Comparison of ENCODE assay signal across 10 cellular contexts in genomic region chr21:32994305-32994704, GRCh38. TPM values are rescaled to one million over a fixed set of nuclear protein-coding genes. Genes with fewer than 3 reads are reported as not detected.
DNase-seq lines count a peak whose midpoint lies in the region; ATAC-seq, FAIRE-seq and TF ChIP-seq lines count a peak whose summit lies in the region.
"Had no signal": no experiment of that assay in that cellular context is flagged by ENCODE, and none has a peak within 500 bp of the region (broad histone marks: within the 10 kb centered on the region; RNA-seq: fewer than 3 reads in every experiment).

No MANE protein-coding gene starts in this region.

- no peak overlapping the region for H3K27ac Mint-ChIP-seq in activated CD8-positive, alpha-beta memory T cell treated with anti-CD3 and anti-CD28 coated beads, Interleukin-2, amount 10 ng/mL, durations not matched to agents 7 days and 5 days

- no peak for DNase-seq in A549 (ENCODE audit: low read depth in 1 of 2, low spot score in 1 of 2)
- peak; percentile 65 for DNase-seq in PC-3
- DNase-seq in fibroblast of peridontal ligament (ENCODE audit: extremely low read depth), result peak; percentile 20
- no peak for DNase-seq in activated CD8-positive, alpha-beta memory T cell treated with anti-CD3 and anti-CD28 coated beads, Interleukin-2, amount 10 ng/mL, durations not matched to agents 7 days and 5 days
- no peak for DNase-seq in KG1 (lab: John Stamatoyannopoulos, UW)
- DNase-seq: NCI-H1436 treated with DMSO at 0.1 percent for 48 hours, posterior cingulate gyrus had no signal

- no peaks in the 10 kb centered on the region for H3K36me3 Mint-ChIP-seq in activated CD8-positive, alpha-beta memory T cell treated with anti-CD3 and anti-CD28 coated beads, Interleukin-2, amount 10 ng/mL, durations not matched to agents 7 days and 5 days

- 23% methylated on average over 3 of the region's 3 CpGs for WGBS in A549 (ENCODE audit: missing lambda C conversion rate)

- no peaks in the 10 kb centered on the region for H3K36me3 ChIP-seq in PC-3 (ENCODE audit: low read depth, low read length)

- FAIRE-seq in A549 (lab: Jason Lieb, UNC), result no peak

- H4K20me1 ChIP-seq in PC-3 (ENCODE audit: low read length), result no peaks in the 10 kb centered on the region

- H3K4me3 ChIP-seq in A549, result no peak overlapping the region
- no peak overlapping the region for H3K4me3 ChIP-seq in PC-3 (ENCODE audit: low read length)

- no peaks in the 10 kb centered on the region for H3K9me3 ChIP-seq in A549
- H3K9me3 ChIP-seq in PC-3 (ENCODE audit: low read length), result no peaks in the 10 kb centered on the region

- intact Hi-C loops in PC-3 (cut with micrococcal nuclease), result loop anchor here (1.0 to 2.0 kb wide), 3 partner anchors 22 to 203 kb away; no protein-coding TSS in a partner anchor

- no peak for TF ChIP-seq POLR2A in A549 (IDR thresholded peaks at IDR 0.05; ENCODE audit: low read length)

- no peak overlapping the region for H2AFZ ChIP-seq in PC-3 (ENCODE audit: low read length)

- POLR2A ChIA-PET in A549 (lab: Yijun Ruan, JAX) (interaction anchor here (0.8 kb wide), 1 partner anchor 133 kb away, joined by 3 read pairs; no protein-coding TSS in a partner anchor), PC-3 (lab: Charles Lee; ENCODE audit: unreplicated experiment) (no interaction called here)

- no peak overlapping the region for H3K4me2 ChIP-seq in A549
- H3K4me2 ChIP-seq in PC-3 (ENCODE audit: low read length), result no peak overlapping the region

- 0 out of 6 replicates have a peak, but pooled peaks of 1 of the 2 experiments have one; percentile 50 for ATAC-seq in A549
- peak; percentile 77 for ATAC-seq in PC-3
- no peak for ATAC-seq in activated CD8-positive, alpha-beta memory T cell treated with anti-CD3 and anti-CD28 coated beads, Interleukin-2, amount 10 ng/mL, durations not matched to agents 7 days and 5 days
- no peak for ATAC-seq in HG02798 (IDR thresholded peaks at IDR 0.05; ENCODE audit: poor library complexity, unreplicated experiment)
- no peak for ATAC-seq in GM18867 (IDR thresholded peaks at IDR 0.05; ENCODE audit: unreplicated experiment)

- no peaks in the 10 kb centered on the region for H3K9me3 Mint-ChIP-seq in activated CD8-positive, alpha-beta memory T cell treated with anti-CD3 and anti-CD28 coated beads, Interleukin-2, amount 10 ng/mL, durations not matched to agents 7 days and 5 days (ENCODE audit: low read depth)

- H3K9ac ChIP-seq in PC-3 (ENCODE audit: low read length), result no peak overlapping the region

- no TSS peak for BruUV-seq in PC-3 (replicated peaks; lab: Mats Ljungman, UMichigan)

- H3K4me1 Mint-ChIP-seq in activated CD8-positive, alpha-beta memory T cell treated with anti-CD3 and anti-CD28 coated beads, Interleukin-2, amount 10 ng/mL, durations not matched to agents 7 days and 5 days, result no peaks in the 10 kb centered on the region

- CTCF ChIA-PET in A549 (lab: Yijun Ruan, JAX) (interaction anchor here (0.7 to 3.3 kb wide), 28 partner anchors 11 to 367 kb away, joined by 3 to 51 read pairs (median 4); partner anchors contain the start of gene OLIG2), PC-3 (lab: Charles Lee) (interaction anchor here (0.7 to 1.3 kb wide), 5 partner anchors 48 to 611 kb away, joined by 3 to 16 read pairs (median 3); no protein-coding TSS in a partner anchor)
- CTCF ChIA-PET in activated CD8-positive, alpha-beta memory T cell treated with anti-CD3 and anti-CD28 coated beads, Interleukin-2, amount 10 ng/mL, durations not matched to agents 7 days and 5 days (lab: Charles Lee), result interaction anchor here (0.6 to 2.2 kb wide), 6 partner anchors 54 to 479 kb away, joined by 3 to 15 read pairs (median 4); no protein-coding TSS in a partner anchor

- H3K27me3 ChIP-seq in PC-3 (ENCODE audit: low read length), result peaks cover 53% of the 10 kb centered on the region

- TF ChIP-seq EP300 in A549 (IDR thresholded peaks at IDR 0.05), result no peak

- H3K4me1 ChIP-seq in A549 (no peaks in the 10 kb centered on the region), PC-3 (ENCODE audit: insufficient read depth, low read length) (no peaks in the 10 kb centered on the region)

- no peaks in the 10 kb centered on the region for H3K9me2 ChIP-seq in PC-3 (replicated peaks; ENCODE audit: low read length)

- TF ChIP-seq RAD21 in A549 (conservative IDR thresholded peaks at IDR 0.05 in 1 of 2, IDR thresholded peaks at IDR 0.05 in 1 of 2), result peak; percentile 61 to 62

- H3K27ac ChIP-seq in A549 (no peak overlapping the region), PC-3 (ENCODE audit: low read length) (no peak overlapping the region)

- H3K4me3 Mint-ChIP-seq in activated CD8-positive, alpha-beta memory T cell treated with anti-CD3 and anti-CD28 coated beads, Interleukin-2, amount 10 ng/mL, durations not matched to agents 7 days and 5 days, result no peak overlapping the region

- H3F3A ChIP-seq in PC-3 (ENCODE audit: low read length, unreplicated experiment), result no peaks in the 10 kb centered on the region

- peak; percentile 44 for TF ChIP-seq CTCF in A549 (IDR thresholded peaks at IDR 0.05)
- peak; percentile 52 for TF ChIP-seq CTCF in GM12872 (IDR thresholded peaks at IDR 0.05; ENCODE audit: insufficient read depth, low read depth, low read length)
- TF ChIP-seq CTCF in PC-3 (conservative IDR thresholded peaks at IDR 0.05; ENCODE audit: low read depth, low read length), result peak; percentile 76

- no peaks in the 10 kb centered on the region for H3K79me2 ChIP-seq in PC-3 (ENCODE audit: low read length)

- H3K27me3 Mint-ChIP-seq in activated CD8-positive, alpha-beta memory T cell treated with anti-CD3 and anti-CD28 coated beads, Interleukin-2, amount 10 ng/mL, durations not matched to agents 7 days and 5 days, result peaks cover 51% of the 10 kb centered on the region

TF ChIP-seq in A549, 52 proteins besides CTCF, POLR2A, EP300 and RAD21:
- TF ChIP-seq SMC3 (IDR thresholded peaks at IDR 0.05) (peak; percentile 78), NR3C1 (IDR thresholded peaks at IDR 0.05) (no peak), ZFP36 (IDR thresholded peaks at IDR 0.05; ENCODE audit: borderline replicate concordance, partially characterized antibody) (no peak), BHLHE40 (IDR thresholded peaks at IDR 0.05; ENCODE audit: low read depth, low read length) (no peak), HOXB13 (CRISPR knock-in tag; IDR thresholded peaks at IDR 0.05; ENCODE audit: low read depth) (no peak), ZC3H11A (IDR thresholded peaks at IDR 0.05) (no peak), TFCP2L1 (CRISPR knock-in tag; IDR thresholded peaks at IDR 0.05) (no peak)

RNA-seq across cellular contexts. Expression of gene OLIG2, which starts 31.4 kb away (rescaled TPM):
- not detected in 2 replicates for polyA plus RNA-seq in A549 (2011; rRNA removed)
- not detected in 2 replicates for polyA plus RNA-seq in A549 (2012; cell fraction: cytosol; rRNA removed)
- polyA plus RNA-seq in A549 (2012; cell fraction: nucleus; rRNA removed), result not detected in 2 replicates
- polyA plus RNA-seq in A549 (2017; fragmentation: RNase III; extraction: RNeasy Plus Mini Kit Qiagen cat#74134 plus additional on column Dnase treatment), result not detected in 3 replicates
- polyA minus RNA-seq in A549 (2011; rRNA and poly(A)+ RNA removed), result 0.04 TPM in 1 of 2 replicates, not detected in the other
- total RNA-seq in PC-3 (2014; rRNA removed), result not detected in 2 replicates
- total RNA-seq in activated CD8-positive, alpha-beta memory T cell treated with anti-CD3 and anti-CD28 coated beads, Interleukin-2, amount 10 ng/mL, durations not matched to agents 7 days and 5 days, result not detected

Comparison
In these comparisons a context has a peak if more than half of its experiments do, and no peak if none do; other contexts are left out.
1. DNase-seq: peak in PC-3 (single experiment) and fibroblast of peridontal ligament (single experiment); none in A549 (0 of 2), activated CD8-positive, alpha-beta memory T cell treated with anti-CD3 and anti-CD28 coated beads, Interleukin-2, amount 10 ng/mL, durations not matched to agents 7 days and 5 days (single experiment) and KG1 (single experiment).
2. Peak in every context shown above with its lines, with median percentiles within 50 percentile points of each other: CTCF ChIP-seq.